In the genomic region with DNA sequence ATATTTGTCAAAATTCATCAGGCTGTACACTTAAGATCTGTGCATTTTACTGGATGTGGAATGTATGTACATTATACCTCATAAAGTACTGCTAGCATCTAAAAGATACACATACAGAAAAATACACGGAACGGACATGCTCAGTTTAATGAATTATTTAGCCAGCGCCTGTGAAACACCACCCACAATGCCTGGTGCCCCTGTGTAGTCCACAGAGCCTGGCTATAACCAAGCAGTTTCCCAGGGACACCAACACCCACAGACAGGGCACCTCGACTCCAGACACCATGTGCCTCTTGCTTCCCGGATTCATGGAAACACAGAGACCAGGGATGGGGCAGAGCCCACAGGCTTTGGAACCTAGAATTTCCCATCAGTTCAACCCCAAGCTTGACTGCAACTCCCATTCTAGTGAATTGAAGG, we compare ENCODE assay signal across 10 cellular contexts. TPM values are rescaled to one million over a fixed set of nuclear protein-coding genes. Genes with fewer than 3 reads are reported as not detected.
DNase-seq lines count a peak whose midpoint lies in the region; TF ChIP-seq lines count a peak whose summit lies in the region.
"Had no signal": no experiment of that assay in that cellular context is flagged by ENCODE, and none has a peak within 500 bp of the region (broad histone marks: within the 10 kb centered on the region; RNA-seq: fewer than 3 reads in every experiment).

No MANE protein-coding gene starts in this region.

- DNase-seq in NOMO-1 treated with DMSO at 0.1 percent for 48 hours (lab: John Stamatoyannopoulos, UW; ENCODE audit: unreplicated experiment) (peak; percentile 48), NOMO-1 treated with dmso at 0.1 percent for 144 hours (lab: John Stamatoyannopoulos, UW; ENCODE audit: unreplicated experiment) (no peak), glutamatergic neuron (no peak), stomach (no peak), medulla oblongata (ENCODE audit: extremely low spot score) (no peak), A673 (ENCODE audit: low spot score) (no peak)
- DNase-seq in activated effector memory CD4-positive, alpha-beta T cell treated with anti-CD3 and anti-CD28 coated beads, Interleukin-2, amount 50 U/mL, for 16 hours = no peak

- intact Hi-C loops in stomach (cut with DNase I; ENCODE audit: low total_unique reads) = no loop called here
- intact Hi-C loops in A673 (cut with micrococcal nuclease; ENCODE audit: unreplicated experiment) = no loop called here

- TF ChIP-seq CTCF in glutamatergic neuron (IDR thresholded peaks at IDR 0.05; ENCODE audit: partially characterized antibody, unreplicated experiment) (no peak), stomach (IDR thresholded peaks at IDR 0.05) (no peak), A673 (conservative IDR thresholded peaks at IDR 0.05; ENCODE audit: low read depth, low read length) (no peak)

- H3K36me3 Mint-ChIP-seq in IgD-negative memory B cell (peaks cover 3% of the 10 kb centered on the region), glutamatergic neuron (ENCODE audit: unreplicated experiment) (no peaks in the 10 kb centered on the region)

- H3K4me3 Mint-ChIP-seq in IgD-negative memory B cell (peak overlapping the region; percentile 59 to 90 (median 75)), glutamatergic neuron (ENCODE audit: unreplicated experiment) (peak overlapping the region; percentile 67)

- H3K27me3 Mint-ChIP-seq in IgD-negative memory B cell = no peaks in the 10 kb centered on the region
- peaks cover 2% of the 10 kb centered on the region for H3K27me3 Mint-ChIP-seq in glutamatergic neuron (ENCODE audit: unreplicated experiment)

- BruUV-seq in A673 (replicated peaks; lab: Mats Ljungman, UMichigan) = no TSS peak

- 56 to 71% (median 65%) methylated on average over 5 of the region's 5 CpGs for WGBS in stomach, 5 donors

- H3K9me3 Mint-ChIP-seq in IgD-negative memory B cell (no peaks in the 10 kb centered on the region), glutamatergic neuron (ENCODE audit: unreplicated experiment) (peaks cover 2% of the 10 kb centered on the region)

- H3K27ac Mint-ChIP-seq in IgD-negative memory B cell = peak overlapping the region; percentile 7 to 91 (median 23)
- H3K27ac Mint-ChIP-seq in glutamatergic neuron (ENCODE audit: unreplicated experiment) = peak overlapping the region; percentile 90

- no peaks in the 10 kb centered on the region for H3K36me3 ChIP-seq in stomach
- no peaks in the 10 kb centered on the region for H3K36me3 ChIP-seq in A673 (ENCODE audit: insufficient read depth, low read length, poor library complexity, severe bottlenecking)

- no peak for TF ChIP-seq POLR2A in stomach (IDR thresholded peaks at IDR 0.05)

- POLR2A ChIA-PET in A673 (lab: Charles Lee; ENCODE audit: low non-redundant PET) = no interaction called here

- no peak for TF ChIP-seq EP300 in stomach (IDR thresholded peaks at IDR 0.05)

- H3K4me1 Mint-ChIP-seq in IgD-negative memory B cell = peaks cover 19 to 36% (median 36%) of the 10 kb centered on the region in 3 donors
- peaks cover 40% of the 10 kb centered on the region for H3K4me1 Mint-ChIP-seq in glutamatergic neuron (ENCODE audit: low read depth, unreplicated experiment)

- CTCF ChIA-PET in A673 (lab: Charles Lee) = no interaction called here

- H3K27me3 ChIP-seq in stomach (no peaks in the 10 kb centered on the region), A673 (replicated peaks; ENCODE audit: insufficient read depth, low read depth, low read length, poor library complexity) (no peaks in the 10 kb centered on the region)

- H3K4me1 ChIP-seq in stomach (peaks cover 52 to 71% (median 63%) of the 10 kb centered on the region in 4 donors), A673 (ENCODE audit: insufficient read depth, low read length, poor library complexity, severe bottlenecking) (peaks cover 21% of the 10 kb centered on the region)

- H3K9me3 ChIP-seq in stomach (no peaks in the 10 kb centered on the region), A673 (ENCODE audit: low read depth, low read length, poor library complexity, severe bottlenecking) (no peaks in the 10 kb centered on the region)

- H3K27ac ChIP-seq in stomach (peak overlapping the region; percentile 49 to 100 (median 100)), A673 (ENCODE audit: low read depth, low read length, poor library complexity, severe bottlenecking) (no peak overlapping the region)

- no peak overlapping the region for H3K4me3 ChIP-seq in stomach
- H3K4me3 ChIP-seq in A673 (ENCODE audit: low read depth, low read length, poor library complexity, severe bottlenecking) = no peak overlapping the region

RNA-seq across cellular contexts. Expression of gene ARMC12, which starts 17.4 kb away (rescaled TPM):
- 0.39 TPM for polyA plus RNA-seq in IgD-negative memory B cell
- 2.6 TPM for total RNA-seq in glutamatergic neuron (ENCODE audit: unreplicated experiment)
- not detected for total RNA-seq in stomach
- polyA plus RNA-seq in stomach = 1 to 10 TPM; 1.1 to 2.5 (median 2.0) TPM
- 0.74 and 1.0 TPM in 2 replicates for total RNA-seq in A673 (2021)
- total RNA-seq: SK-MEL-5 had no signal

RNA-seq across cellular contexts. Expression of gene FKBP5, which starts 30.7 kb away (rescaled TPM):
- 25.1 TPM for polyA plus RNA-seq in IgD-negative memory B cell
- total RNA-seq in glutamatergic neuron (ENCODE audit: unreplicated experiment) = 10.6 TPM
- 100 to 1,000 TPM in 4 of 5 donors, 10 to 100 TPM in 1; 68.1 to 209 (median 168) TPM for total RNA-seq in stomach
- polyA plus RNA-seq in stomach = 10 to 100 TPM; 89.2 to 97.2 (median 91.1) TPM
- total RNA-seq in A673 (2021) = 20.4 and 26.2 TPM in 2 replicates

RNA-seq across cellular contexts. Expression of gene CLPSL2, which starts 57.0 kb away (rescaled TPM):
- polyA plus RNA-seq in IgD-negative memory B cell (not detected), stomach (not detected)
- total RNA-seq in glutamatergic neuron (ENCODE audit: unreplicated experiment) (not detected), stomach (not detected), A673 (2021) (not detected in 2 replicates)
- total RNA-seq: liver, SK-MEL-5 had no signal
- polyA plus RNA-seq: liver had no signal
